ENCODE assay signal across 12 cellular contexts in the genomic region with DNA sequence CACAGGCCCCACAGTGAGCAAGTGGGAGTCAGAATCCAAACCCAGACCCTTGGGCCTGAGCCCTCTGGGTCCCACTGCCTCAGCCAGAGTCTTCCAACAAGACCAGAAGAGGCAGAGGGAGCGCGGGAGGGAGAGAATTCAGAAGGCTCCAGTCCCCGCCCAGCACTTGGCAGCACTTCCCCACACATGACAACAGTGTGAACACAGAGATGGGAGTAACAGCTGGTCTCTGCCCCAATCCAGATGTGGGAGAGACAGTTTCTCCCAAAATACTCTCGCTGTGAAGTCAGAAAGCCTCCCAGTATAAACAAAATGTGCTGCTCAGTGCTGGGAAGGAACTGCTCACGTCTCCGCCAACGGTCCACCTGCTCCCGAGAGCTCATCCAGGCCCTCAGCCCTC.
A peak's percentile ranks its signal among the peaks of the same experiment; 100 is the strongest.
DNase-seq lines count a peak whose midpoint lies in the region; ATAC-seq and TF ChIP-seq lines count a peak whose summit lies in the region.
"Had no signal": no experiment of that assay in that cellular context is flagged by ENCODE, and none has a peak within 500 bp of the region (broad histone marks: within the 10 kb centered on the region; RNA-seq: fewer than 3 reads in every experiment).

No MANE protein-coding gene starts in this region.

- ATAC-seq in GM21367 (IDR thresholded peaks at IDR 0.05; ENCODE audit: unreplicated experiment) (no peak), GM21526 (IDR thresholded peaks at IDR 0.05; ENCODE audit: low FRiP score, unreplicated experiment) (no peak)
- no peak for ATAC-seq in stimulated activated effector memory CD8-positive, alpha-beta T cell treated with anti-CD3 and anti-CD28 coated beads, Interleukin-12 subunit alpha, Interleukin-12 subunit beta, amount 100 ng/mL, for 72 hours

- H3K9me3 Mint-ChIP-seq in neural progenitor cell: no peaks in the 10 kb centered on the region
- H3K9me3 Mint-ChIP-seq in stimulated activated effector memory CD8-positive, alpha-beta T cell treated with anti-CD3 and anti-CD28 coated beads, Interleukin-12 subunit alpha, Interleukin-12 subunit beta, amount 100 ng/mL, for 72 hours: no peaks in the 10 kb centered on the region

- H3K4me1 ChIP-seq in SJCRH30: peaks cover 16% of the 10 kb centered on the region
- H3K4me1 ChIP-seq in neural progenitor cell: peaks cover 11% of the 10 kb centered on the region
- H3K4me1 ChIP-seq in transverse colon: no peaks in the 10 kb centered on the region
- H3K4me1 ChIP-seq in osteoblast (ENCODE audit: insufficient read depth, low read length): no peaks in the 10 kb centered on the region

- no peak overlapping the region for H2AFZ ChIP-seq in neural progenitor cell (replicated peaks)
- no peak overlapping the region for H2AFZ ChIP-seq in osteoblast (ENCODE audit: low read length)

- no peak overlapping the region for H3K4me3 Mint-ChIP-seq in neural progenitor cell
- no peak overlapping the region for H3K4me3 Mint-ChIP-seq in stimulated activated effector memory CD8-positive, alpha-beta T cell treated with anti-CD3 and anti-CD28 coated beads, Interleukin-12 subunit alpha, Interleukin-12 subunit beta, amount 100 ng/mL, for 72 hours

- H3K4me2 ChIP-seq in neural progenitor cell: no peak overlapping the region
- no peak overlapping the region for H3K4me2 ChIP-seq in osteoblast (ENCODE audit: insufficient read depth, low read length)

- H3K79me2 ChIP-seq in neural progenitor cell (ENCODE audit: low read depth): no peaks in the 10 kb centered on the region
- no peaks in the 10 kb centered on the region for H3K79me2 ChIP-seq in osteoblast (ENCODE audit: insufficient read depth, low read length)

- in situ Hi-C loops in transverse colon (cut with MboI; ENCODE audit: low pct_ligation_motif_present in 1 of 4, low pct_unique_long_range_greater_than_20kb in 1 of 4, low sequenced_read_pairs in 3 of 4): no loop called here

- peak overlapping the region; percentile 58 for H3K27ac Mint-ChIP-seq in neural progenitor cell
- H3K27ac Mint-ChIP-seq in stimulated activated effector memory CD8-positive, alpha-beta T cell treated with anti-CD3 and anti-CD28 coated beads, Interleukin-12 subunit alpha, Interleukin-12 subunit beta, amount 100 ng/mL, for 72 hours: no peak overlapping the region

- peaks cover 24% of the 10 kb centered on the region for H3K27me3 Mint-ChIP-seq in neural progenitor cell (ENCODE audit: insufficient read depth, low read depth)

- H3K9me3 ChIP-seq in SJCRH30 (replicated peaks) (no peaks in the 10 kb centered on the region), neural progenitor cell (ENCODE audit: low read depth) (no peaks in the 10 kb centered on the region), transverse colon (no peaks in the 10 kb centered on the region), osteoblast (ENCODE audit: low read depth, low read length) (no peaks in the 10 kb centered on the region)

- intact Hi-C loops in head of caudate nucleus (cut with DNase I): no loop called here
- intact Hi-C loops in transverse colon (cut with DNase I; ENCODE audit: low total_unique reads): no loop called here

- no peaks in the 10 kb centered on the region for H3K27me3 ChIP-seq in SJCRH30
- peaks cover 28% of the 10 kb centered on the region for H3K27me3 ChIP-seq in neural progenitor cell
- no peaks in the 10 kb centered on the region for H3K27me3 ChIP-seq in transverse colon
- peaks cover 6% of the 10 kb centered on the region for H3K27me3 ChIP-seq in osteoblast (ENCODE audit: insufficient read depth, low read length)

- no peak for TF ChIP-seq EP300 in transverse colon (IDR thresholded peaks at IDR 0.05; ENCODE audit: low read depth)

- peaks cover 15% of the 10 kb centered on the region for H3F3A ChIP-seq in neural progenitor cell (ENCODE audit: low read depth)

- no peaks in the 10 kb centered on the region for H3K36me3 Mint-ChIP-seq in neural progenitor cell
- no peaks in the 10 kb centered on the region for H3K36me3 Mint-ChIP-seq in stimulated activated effector memory CD8-positive, alpha-beta T cell treated with anti-CD3 and anti-CD28 coated beads, Interleukin-12 subunit alpha, Interleukin-12 subunit beta, amount 100 ng/mL, for 72 hours

- H3K36me3 ChIP-seq in SJCRH30 (no peaks in the 10 kb centered on the region), neural progenitor cell (no peaks in the 10 kb centered on the region), transverse colon (no peaks in the 10 kb centered on the region), osteoblast (ENCODE audit: insufficient read depth, low read length) (no peaks in the 10 kb centered on the region)

- no peak overlapping the region for H3K9ac ChIP-seq in neural progenitor cell

- H3K27ac ChIP-seq in SJCRH30 (peak overlapping the region; percentile 71), neural progenitor cell (no peak overlapping the region), transverse colon (peak overlapping the region in 3 of 4 donors; percentile 7 to 34 (median 17)), osteoblast (ENCODE audit: low read depth, low read length) (no peak overlapping the region)
- H3K27ac ChIP-seq: epithelial cell of prostate had no signal

- TF ChIP-seq CTCF in neural progenitor cell (IDR thresholded peaks at IDR 0.05): no peak
- TF ChIP-seq CTCF in transverse colon (IDR thresholded peaks at IDR 0.05): no peak
- TF ChIP-seq CTCF in osteoblast (IDR thresholded peaks at IDR 0.05; ENCODE audit: extremely low read depth, low read depth, low read length): no peak

- H4K20me1 ChIP-seq in neural progenitor cell (ENCODE audit: low read depth): no peaks in the 10 kb centered on the region
- no peaks in the 10 kb centered on the region for H4K20me1 ChIP-seq in osteoblast (ENCODE audit: insufficient read depth, low read length)

- peaks cover 51% of the 10 kb centered on the region for H3K4me1 Mint-ChIP-seq in neural progenitor cell
- H3K4me1 Mint-ChIP-seq in stimulated activated effector memory CD8-positive, alpha-beta T cell treated with anti-CD3 and anti-CD28 coated beads, Interleukin-12 subunit alpha, Interleukin-12 subunit beta, amount 100 ng/mL, for 72 hours: no peaks in the 10 kb centered on the region

- 79% methylated on average over 7 of the region's 8 CpGs; no CpG with 5 or more reads in 1 of the 2 donors for WGBS in transverse colon (ENCODE audit: low coverage in 1 of 2), 2 donors

- H3K4me3 ChIP-seq in SJCRH30 (no peak overlapping the region), neural progenitor cell (no peak overlapping the region), transverse colon (no peak overlapping the region), osteoblast (ENCODE audit: insufficient read depth, low read length) (no peak overlapping the region)

- no peak for TF ChIP-seq POLR2A in transverse colon (IDR thresholded peaks at IDR 0.05)

- DNase-seq in SJCRH30 (peak; percentile 70 to 84), head of caudate nucleus (peak in 41 of 42 donors; percentile 16 to 90 (median 70)), neural progenitor cell (ENCODE audit: low spot score) (no peak), transverse colon (peak; percentile 61), osteoblast (ENCODE audit: insufficient read length, low spot score, missing footprints) (no peak)
- DNase-seq in stimulated activated effector memory CD8-positive, alpha-beta T cell treated with anti-CD3 and anti-CD28 coated beads, Interleukin-12 subunit alpha, Interleukin-12 subunit beta, amount 100 ng/mL, for 72 hours (ENCODE audit: low spot score in 2 of 2): no peak
- DNase-seq: Karpas-422, NCI-H226, retina had no signal

Comparison
In these comparisons a context has a peak if more than half of its experiments do, and no peak if none do; other contexts are left out.
1. DNase-seq: peak in SJCRH30 (2 of 2), head of caudate nucleus (41 of 42) and transverse colon (single experiment); none in neural progenitor cell (single experiment), osteoblast (single experiment) and stimulated activated effector memory CD8-positive, alpha-beta T cell treated with anti-CD3 and anti-CD28 coated beads, Interleukin-12 subunit alpha, Interleukin-12 subunit beta, amount 100 ng/mL, for 72 hours (0 of 2).
2. H3K27ac ChIP-seq: peak in SJCRH30 (single experiment) and transverse colon (3 of 4); none in neural progenitor cell (single experiment) and osteoblast (single experiment).